9 cellular contexts compared by ENCODE assay signal in the genomic region with DNA sequence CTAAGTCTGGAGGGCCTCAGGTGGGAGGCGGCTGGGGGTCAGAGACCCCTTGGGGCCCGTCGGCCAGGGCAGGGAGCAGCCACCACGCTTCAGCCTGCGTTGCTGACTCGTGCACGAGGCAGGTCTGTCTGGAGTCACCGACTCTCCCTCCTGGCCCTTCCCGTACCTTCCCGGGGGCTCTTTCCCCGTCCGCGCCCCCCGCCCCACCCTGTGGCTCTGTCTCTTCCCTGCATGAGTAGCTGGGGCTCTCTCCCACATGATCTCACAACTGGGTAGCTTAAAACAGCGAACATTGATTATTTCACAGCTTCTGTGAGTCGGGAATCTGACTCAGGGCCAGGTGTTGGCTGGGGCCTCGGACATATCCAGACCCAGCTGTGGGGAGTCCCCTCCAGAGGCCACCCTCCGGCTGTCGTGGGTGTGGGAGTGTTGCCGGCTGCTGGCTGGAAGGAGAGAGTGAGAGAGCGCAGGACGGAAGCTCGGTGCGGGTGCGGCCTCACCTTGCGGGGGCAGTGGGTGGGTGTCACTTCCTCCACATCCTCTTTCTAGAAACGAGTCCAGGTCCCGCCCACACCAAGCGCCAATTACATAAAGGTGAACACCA. TPM values are rescaled to one million over a fixed set of nuclear protein-coding genes. Genes with fewer than 3 reads are reported as not detected.
DNase-seq lines count a peak whose midpoint lies in the region; ATAC-seq, FAIRE-seq and TF ChIP-seq lines count a peak whose summit lies in the region.
"Had no signal": no experiment of that assay in that cellular context is flagged by ENCODE, and none has a peak within 500 bp of the region (broad histone marks: within the 10 kb centered on the region; RNA-seq: fewer than 3 reads in every experiment).

No MANE protein-coding gene starts in this region.

- intact Hi-C loops in posterior cingulate gyrus (cut with DNase I) = no loop called here

- ATAC-seq in GM21576 (IDR thresholded peaks at IDR 0.05; ENCODE audit: unreplicated experiment) = no peak

- no peak for TF ChIP-seq POLR2A in GM12892 (IDR thresholded peaks at IDR 0.05; ENCODE audit: low read depth, low read length)

- DNase-seq in GM12892 (ENCODE audit: insufficient read length) = peak; percentile 73
- DNase-seq in activated CD4-positive, alpha-beta T cell treated with anti-CD3 and anti-CD28 coated beads, Interleukin-2, amount 50 U/mL, for 48 hours = peak; percentile 51 to 63
- peak; percentile 68 for DNase-seq in dermis blood vessel endothelial cell
- peak; percentile 29 to 35 (median 34) for DNase-seq in stimulated activated CD4-positive, alpha-beta T cell treated with anti-CD3 and anti-CD28 coated beads, Interleukin-12 subunit alpha, Interleukin-12 subunit beta, amount 100 ng/mL, for 48 hours (ENCODE audit: low read depth in 2 of 3, low spot score in 1 of 3)
- no peak for DNase-seq in NCI-H1417 treated with DMSO at 0.1 percent for 48 hours (lab: John Stamatoyannopoulos, UW)
- no peak for DNase-seq in NCI-H1105 treated with DMSO at 0.1 percent for 48 hours (lab: John Stamatoyannopoulos, UW)
- no peak for DNase-seq in posterior cingulate gyrus
- DNase-seq: DND-41 had no signal

- FAIRE-seq in GM12892 (lab: Jason Lieb, UNC) = peak; percentile 76

RNA-seq across cellular contexts. Expression of gene BAHCC1, which starts 17.3 kb away (rescaled TPM):
- polyA plus RNA-seq in GM12892 (2012; ENCODE audit: missing spikeins) = not detected
- total RNA-seq in dermis blood vessel endothelial cell = 4.8 and 19.3 TPM in 2 replicates

Comparison
In these comparisons a context has a peak if more than half of its experiments do, and no peak if none do; other contexts are left out.
1. DNase-seq: peak in GM12892 (single experiment), activated CD4-positive, alpha-beta T cell treated with anti-CD3 and anti-CD28 coated beads, Interleukin-2, amount 50 U/mL, for 48 hours (2 of 2), dermis blood vessel endothelial cell (single experiment) and stimulated activated CD4-positive, alpha-beta T cell treated with anti-CD3 and anti-CD28 coated beads, Interleukin-12 subunit alpha, Interleukin-12 subunit beta, amount 100 ng/mL, for 48 hours (3 of 3); none in NCI-H1417 treated with DMSO at 0.1 percent for 48 hours (single experiment), NCI-H1105 treated with DMSO at 0.1 percent for 48 hours (single experiment) and posterior cingulate gyrus (0 of 10).